Comparison of ENCODE assay signal across 18 cellular contexts in genomic region chr6:45902984-45903383, GRCh38.
"Had no signal": no experiment of that assay in that cellular context is flagged by ENCODE, and none has a peak within 500 bp of the region (broad histone marks: within the 10 kb centered on the region; RNA-seq: fewer than 3 reads in every experiment).

No MANE protein-coding gene starts in this region.

- DNase-seq: dermis blood vessel endothelial cell; dorsolateral prefrontal cortex; effector CD4-positive, alpha-beta T cell; effector memory CD4-positive, alpha-beta T cell; esophagus squamous epithelium; foreskin fibroblast; foreskin melanocyte; glutamatergic neuron; head of caudate nucleus; heart right ventricle; hippocampal formation; left cardiac atrium; left lung; lower lobe of right lung; mesenchymal stem cell; mucosa of descending colon had no signal

- H3K9me3 ChIP-seq: esophagus squamous epithelium, gastrocnemius medialis, heart right ventricle, left lung, lower lobe of right lung, mucosa of descending colon had no signal

- H3K4me3 ChIP-seq: coronary artery, dorsolateral prefrontal cortex, esophagus squamous epithelium, gastrocnemius medialis, heart right ventricle, left lung, lower lobe of right lung, mucosa of descending colon had no signal

- H3K27me3 ChIP-seq: dorsolateral prefrontal cortex, esophagus squamous epithelium, gastrocnemius medialis, heart right ventricle, left lung had no signal

- H3K36me3 ChIP-seq: esophagus squamous epithelium, lower lobe of right lung had no signal

- H3K4me1 ChIP-seq: esophagus squamous epithelium, left lung, lower lobe of right lung had no signal

- H3K27ac ChIP-seq: coronary artery, dorsolateral prefrontal cortex, esophagus squamous epithelium, heart right ventricle, left lung, lower lobe of right lung had no signal

- ATAC-seq: left cardiac atrium, left lung, lower lobe of right lung, mucosa of descending colon had no signal
